Comparison of ENCODE assay signal across 15 cellular contexts in the genomic region with DNA sequence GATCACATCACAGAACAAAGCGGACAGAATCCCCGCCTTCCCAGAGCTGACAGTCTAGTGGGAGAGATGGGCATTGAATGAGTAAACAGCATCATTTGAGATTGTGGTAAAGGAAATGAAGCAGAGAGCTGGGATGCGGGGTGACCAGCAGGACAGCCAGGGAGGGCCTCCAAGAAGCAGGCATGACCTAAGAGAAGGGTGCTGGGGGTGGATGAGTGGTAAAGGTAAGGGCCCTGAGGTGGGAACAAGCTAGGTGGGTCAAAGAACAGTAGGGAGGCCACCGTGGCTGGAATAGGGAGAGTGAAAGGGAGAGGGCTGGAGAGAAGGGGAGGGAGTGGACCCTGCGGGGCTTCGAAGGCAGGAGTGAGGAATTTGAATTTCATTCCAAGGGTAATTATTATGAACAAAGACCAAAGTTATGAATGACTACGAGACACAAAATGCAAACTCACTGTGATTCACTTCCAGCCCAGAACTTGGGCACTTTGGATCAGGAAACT.
DNase-seq lines count a peak whose midpoint lies in the region; ATAC-seq and TF ChIP-seq lines count a peak whose summit lies in the region.
"Had no signal": no experiment of that assay in that cellular context is flagged by ENCODE, and none has a peak within 500 bp of the region (broad histone marks: within the 10 kb centered on the region; RNA-seq: fewer than 3 reads in every experiment).

No MANE protein-coding gene starts in this region.

- peak overlapping the region; percentile 6; the same call in 1 of the 2 replicates for H3K4me2 ChIP-seq in SK-N-SH
- H3K4me2 ChIP-seq in smooth muscle cell: no peak overlapping the region

- H3K4me1 Mint-ChIP-seq in natural killer cell treated with Interleukin-12 subunit alpha and Interleukin-12 subunit beta and Interleukin-15 and Interleukin-18, amount 100 ng/mL, for 72 hours (ENCODE audit: low read depth in 2 of 2): peaks cover 6 to 7% of the 10 kb centered on the region in 2 donors
- H3K4me1 Mint-ChIP-seq in natural killer cell: no peaks in the 10 kb centered on the region
- H3K4me1 Mint-ChIP-seq: B cell, nephron had no signal

- H3K27ac Mint-ChIP-seq in natural killer cell treated with Interleukin-12 subunit alpha and Interleukin-12 subunit beta and Interleukin-15 and Interleukin-18, amount 100 ng/mL, for 72 hours: peak overlapping the region; percentile 2 to 26
- H3K27ac Mint-ChIP-seq in natural killer cell: no peak overlapping the region
- H3K27ac Mint-ChIP-seq: B cell, nephron had no signal

- no peaks in the 10 kb centered on the region for H3K27me3 ChIP-seq in SK-N-SH (ENCODE audit: insufficient read depth)
- no peaks in the 10 kb centered on the region for H3K27me3 ChIP-seq in smooth muscle cell (ENCODE audit: low read depth)
- H3K27me3 ChIP-seq: adrenal gland, thyroid gland had no signal

- no peak for DNase-seq in natural killer cell treated with Interleukin-12 subunit alpha and Interleukin-12 subunit beta and Interleukin-15 and Interleukin-18, amount 100 ng/mL, for 72 hours (ENCODE audit: low spot score)
- no peak for DNase-seq in natural killer cell
- DNase-seq in SK-N-SH: no peak
- DNase-seq in foreskin fibroblast: peak; percentile 41 to 69
- DNase-seq in NCI-H2107 treated with DMSO at 0.1 percent for 48 hours (lab: John Stamatoyannopoulos, UW; ENCODE audit: unreplicated experiment): no peak
- DNase-seq in smooth muscle cell (lab: John Stamatoyannopoulos, UW; ENCODE audit: unreplicated experiment): no peak
- no peak for DNase-seq in posterior vena cava (ENCODE audit: low spot score)
- DNase-seq: adrenal gland, NCI-H1694 treated with DMSO at 0.1 percent for 48 hours, NCI-H774, thyroid gland, WERI-Rb-1 had no signal

- intact Hi-C loops in natural killer cell (cut with micrococcal nuclease): no loop called here
- intact Hi-C loops in posterior vena cava (cut with DNase I): no loop called here

- H3K36me3 ChIP-seq in SK-N-SH (replicated peaks in 1 of 2; ENCODE audit: control insufficient read depth in 1 of 2, insufficient read depth in 2 of 2, low read length in 1 of 2): no peaks in the 10 kb centered on the region
- no peaks in the 10 kb centered on the region for H3K36me3 ChIP-seq in smooth muscle cell (ENCODE audit: low read depth)
- H3K36me3 ChIP-seq: adrenal gland, thyroid gland, WERI-Rb-1 had no signal

- H4K20me1 ChIP-seq in SK-N-SH (ENCODE audit: insufficient read depth) (no peaks in the 10 kb centered on the region), smooth muscle cell (ENCODE audit: low read depth) (no peaks in the 10 kb centered on the region)

- H3K4me3 ChIP-seq in SK-N-SH (ENCODE audit: low read depth in 2 of 2, low read length in 1 of 2) (no peak overlapping the region), foreskin fibroblast (ENCODE audit: low read depth in 1 of 2, low read length in 2 of 2) (no peak overlapping the region), smooth muscle cell (no peak overlapping the region)
- H3K4me3 ChIP-seq: adrenal gland, thyroid gland had no signal

- H2AFZ ChIP-seq in SK-N-SH (ENCODE audit: low read depth): peak overlapping the region; percentile 31; the same call in 1 of the 2 replicates
- H2AFZ ChIP-seq in smooth muscle cell (ENCODE audit: low read depth): no peak overlapping the region

- no peaks in the 10 kb centered on the region for H3K9me3 Mint-ChIP-seq in natural killer cell treated with Interleukin-12 subunit alpha and Interleukin-12 subunit beta and Interleukin-15 and Interleukin-18, amount 100 ng/mL, for 72 hours
- no peaks in the 10 kb centered on the region for H3K9me3 Mint-ChIP-seq in natural killer cell
- H3K9me3 Mint-ChIP-seq: nephron had no signal

- H3F3A ChIP-seq in SK-N-SH (replicated peaks; ENCODE audit: insufficient read depth): peaks cover 9% of the 10 kb centered on the region
- no peaks in the 10 kb centered on the region for H3F3A ChIP-seq in smooth muscle cell (ENCODE audit: low read depth)

- no peak overlapping the region for H3K4me3 Mint-ChIP-seq in natural killer cell treated with Interleukin-12 subunit alpha and Interleukin-12 subunit beta and Interleukin-15 and Interleukin-18, amount 100 ng/mL, for 72 hours
- no peak overlapping the region for H3K4me3 Mint-ChIP-seq in natural killer cell
- H3K4me3 Mint-ChIP-seq: B cell, nephron had no signal

- TF ChIP-seq EP300 in SK-N-SH (IDR thresholded peaks at IDR 0.05; ENCODE audit: borderline replicate concordance in 1 of 2, low read depth in 1 of 2, low read length in 1 of 2): no peak

- H3K27ac ChIP-seq in SK-N-SH (ENCODE audit: low read depth in 2 of 2, low read length in 1 of 2) (peak overlapping the region in 1 of 2 experiments; percentile 39; a peak in 2 of 4 replicates), smooth muscle cell (ENCODE audit: low read depth) (no peak overlapping the region)
- H3K27ac ChIP-seq: adrenal gland, thyroid gland, WERI-Rb-1 had no signal

- no peak for ATAC-seq in natural killer cell treated with Interleukin-12 subunit alpha and Interleukin-12 subunit beta and Interleukin-15 and Interleukin-18, amount 100 ng/mL, for 72 hours
- no peak for ATAC-seq in natural killer cell
- ATAC-seq in GM19351 (IDR thresholded peaks at IDR 0.05; ENCODE audit: unreplicated experiment): no peak

- H3K79me2 ChIP-seq in SK-N-SH (ENCODE audit: insufficient read depth) (no peaks in the 10 kb centered on the region), smooth muscle cell (ENCODE audit: low read depth) (no peaks in the 10 kb centered on the region)

- H3K9me3 ChIP-seq in SK-N-SH: no peaks in the 10 kb centered on the region
- no peaks in the 10 kb centered on the region for H3K9me3 ChIP-seq in smooth muscle cell (replicated peaks; ENCODE audit: low read depth)
- H3K9me3 ChIP-seq: adrenal gland, thyroid gland had no signal

- H3K9ac ChIP-seq in SK-N-SH (no peak overlapping the region), smooth muscle cell (ENCODE audit: low read depth) (no peak overlapping the region)

- no peak for TF ChIP-seq CTCF in natural killer cell (IDR thresholded peaks at IDR 0.05)
- TF ChIP-seq CTCF in SK-N-SH (IDR thresholded peaks at IDR 0.05): no peak
- TF ChIP-seq CTCF in foreskin fibroblast (IDR thresholded peaks at IDR 0.05; ENCODE audit: low read depth, low read length): no peak
- TF ChIP-seq CTCF in smooth muscle cell (IDR thresholded peaks at IDR 0.05; ENCODE audit: borderline replicate concordance, insufficient read depth, poor library complexity, severe bottlenecking): no peak

- CTCF ChIA-PET in SK-N-SH (lab: Yijun Ruan, JAX): no interaction called here

- POLR2A ChIA-PET in SK-N-SH (lab: Yijun Ruan, JAX): no interaction called here

- no peak for TF ChIP-seq RAD21 in SK-N-SH (IDR thresholded peaks at IDR 0.05; ENCODE audit: low read length)

- no peaks in the 10 kb centered on the region for H3K9me2 ChIP-seq in SK-N-SH

- H3K36me3 Mint-ChIP-seq in natural killer cell treated with Interleukin-12 subunit alpha and Interleukin-12 subunit beta and Interleukin-15 and Interleukin-18, amount 100 ng/mL, for 72 hours: no peaks in the 10 kb centered on the region
- no peaks in the 10 kb centered on the region for H3K36me3 Mint-ChIP-seq in natural killer cell

- peaks cover 0 to 14% of the 10 kb centered on the region in 2 donors for H3K27me3 Mint-ChIP-seq in natural killer cell treated with Interleukin-12 subunit alpha and Interleukin-12 subunit beta and Interleukin-15 and Interleukin-18, amount 100 ng/mL, for 72 hours
- peaks cover 7 to 12% of the 10 kb centered on the region in 2 donors for H3K27me3 Mint-ChIP-seq in natural killer cell (ENCODE audit: low read depth in 2 of 2)

- WGBS in SK-N-SH (ENCODE audit: low lambda C conversion rate): 48% methylated on average over 7 of the region's 7 CpGs
- WGBS in smooth muscle cell (ENCODE audit: low lambda C conversion rate): 70% methylated on average over 7 of the region's 7 CpGs

- H3K4me1 ChIP-seq in SK-N-SH (ENCODE audit: control insufficient read depth in 1 of 2, insufficient read depth in 2 of 2, low read depth in 1 of 2, low read length in 1 of 2): peaks cover 0 to 5% of the 10 kb centered on the region in 2 experiments; a peak in 1 of 4 replicates
- no peaks in the 10 kb centered on the region for H3K4me1 ChIP-seq in smooth muscle cell (ENCODE audit: low read depth)
- H3K4me1 ChIP-seq: adrenal gland had no signal

TF ChIP-seq in SK-N-SH, 30 proteins besides CTCF, POLR2A, EP300 and RAD21 (continues in another document):
- peak; percentile 21; the same call in 1 of the 2 replicates for TF ChIP-seq FOSL2 (IDR thresholded peaks at IDR 0.05; ENCODE audit: borderline replicate concordance, low read depth)
- TF ChIP-seq GABPA (IDR thresholded peaks at IDR 0.05; ENCODE audit: low read depth): no peak
- TF ChIP-seq, protein P1, sequence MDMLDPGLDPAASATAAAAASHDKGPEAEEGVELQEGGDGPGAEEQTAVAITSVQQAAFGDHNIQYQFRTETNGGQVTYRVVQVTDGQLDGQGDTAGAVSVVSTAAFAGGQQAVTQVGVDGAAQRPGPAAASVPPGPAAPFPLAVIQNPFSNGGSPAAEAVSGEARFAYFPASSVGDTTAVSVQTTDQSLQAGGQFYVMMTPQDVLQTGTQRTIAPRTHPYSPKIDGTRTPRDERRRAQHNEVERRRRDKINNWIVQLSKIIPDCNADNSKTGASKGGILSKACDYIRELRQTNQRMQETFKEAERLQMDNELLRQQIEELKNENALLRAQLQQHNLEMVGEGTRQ (IDR thresholded peaks at IDR 0.05; ENCODE audit: borderline replicate concordance, low read depth, low read length): no peak
- TF ChIP-seq, protein P2, sequence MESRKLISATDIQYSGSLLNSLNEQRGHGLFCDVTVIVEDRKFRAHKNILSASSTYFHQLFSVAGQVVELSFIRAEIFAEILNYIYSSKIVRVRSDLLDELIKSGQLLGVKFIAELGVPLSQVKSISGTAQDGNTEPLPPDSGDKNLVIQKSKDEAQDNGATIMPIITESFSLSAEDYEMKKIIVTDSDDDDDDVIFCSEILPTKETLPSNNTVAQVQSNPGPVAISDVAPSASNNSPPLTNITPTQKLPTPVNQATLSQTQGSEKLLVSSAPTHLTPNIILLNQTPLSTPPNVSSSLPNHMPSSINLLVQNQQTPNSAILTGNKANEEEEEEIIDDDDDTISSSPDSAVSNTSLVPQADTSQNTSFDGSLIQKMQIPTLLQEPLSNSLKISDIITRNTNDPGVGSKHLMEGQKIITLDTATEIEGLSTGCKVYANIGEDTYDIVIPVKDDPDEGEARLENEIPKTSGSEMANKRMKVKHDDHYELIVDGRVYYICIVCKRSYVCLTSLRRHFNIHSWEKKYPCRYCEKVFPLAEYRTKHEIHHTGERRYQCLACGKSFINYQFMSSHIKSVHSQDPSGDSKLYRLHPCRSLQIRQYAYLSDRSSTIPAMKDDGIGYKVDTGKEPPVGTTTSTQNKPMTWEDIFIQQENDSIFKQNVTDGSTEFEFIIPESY (IDR thresholded peaks at IDR 0.05; ENCODE audit: borderline replicate concordance, low read depth): no peak

Comparison
In these comparisons a context has a peak if more than half of its experiments do, and no peak if none do; other contexts are left out.
1. H3K27ac Mint-ChIP-seq: peak in natural killer cell treated with Interleukin-12 subunit alpha and Interleukin-12 subunit beta and Interleukin-15 and Interleukin-18, amount 100 ng/mL, for 72 hours (2 of 2); none in natural killer cell (0 of 2).
2. DNase-seq: peak in foreskin fibroblast (2 of 2); none in natural killer cell treated with Interleukin-12 subunit alpha and Interleukin-12 subunit beta and Interleukin-15 and Interleukin-18, amount 100 ng/mL, for 72 hours (single experiment), natural killer cell (single experiment), SK-N-SH (single experiment), NCI-H2107 treated with DMSO at 0.1 percent for 48 hours (single experiment), smooth muscle cell (single experiment) and posterior vena cava (single experiment).